20 cellular contexts compared by ENCODE assay signal in genomic region chr17:20565245-20565644, GRCh38. TPM values are rescaled to one million over a fixed set of nuclear protein-coding genes. Genes with fewer than 3 reads are reported as not detected.
"Had no signal": no experiment of that assay in that cellular context is flagged by ENCODE, and none has a peak within 500 bp of the region (broad histone marks: within the 10 kb centered on the region; RNA-seq: fewer than 3 reads in every experiment).

No MANE protein-coding gene starts in this region.

RNA-seq across cellular contexts. Expression of gene CDRT15L2, which starts 14.3 kb away (rescaled TPM):
- total RNA-seq: activated naive CD4-positive, alpha-beta T cell treated with anti-CD3 and anti-CD28 coated beads for 36 hours; activated naive CD4-positive, alpha-beta T cell treated with anti-CD3 and anti-CD28 coated beads, Interleukin-2, amount 50 U/mL, for 72 hours; activated naive CD8-positive, alpha-beta T cell treated with anti-CD3 and anti-CD28 coated beads for 36 hours; activated naive CD8-positive, alpha-beta T cell treated with anti-CD3 and anti-CD28 coated beads, Interleukin-2, amount 10 ng/mL, durations not matched to agents 7 days and 5 days; activated T-cell treated with anti-CD3 and anti-CD28 coated beads, Interleukin-2, amount 50 U/mL, for 4 hours; activated T-cell treated with anti-CD3 and anti-CD28 coated beads, Interleukin-2, amount 50 U/mL, for 72 hours; activated T-helper 1 cell treated with anti-CD3 and anti-CD28 coated beads, Interleukin-12 subunit alpha, Interleukin-12 subunit beta, Interleukin-2, Interleukin-4 antibody, amounts not matched to agents 30 ng/mL and 10 ng/mL and 1 ng/mL, durations not matched to agents 14 hours and 24 hours and 36 hours; activated T-helper 17 cell treated with anti-CD3 and anti-CD28 coated beads, Interleukin-2, amount 50 U/mL, for 72 hours; activated T-helper 2 cell treated with anti-CD3 and anti-CD28 coated beads, Interferon-gamma antibody, Interleukin-2, Interleukin-4, amounts not matched to agents 10 μg/mL and 5 μg/mL and 100 μg/mL, durations not matched to agents 14 hours and 24 hours and 36 hours; adrenal gland; aorta; ascending aorta; astrocyte; body of pancreas; breast epithelium; bronchial epithelial cell; cardiac muscle cell; cardiac septum; cerebellum had no signal
- polyA plus RNA-seq: adipose tissue, adrenal gland, aorta, cardiac muscle cell had no signal
